ENCODE assay signal across 17 cellular contexts in genomic region chr5:66179297-66180051, GRCh38.
"Had no signal": no experiment of that assay in that cellular context is flagged by ENCODE, and none has a peak within 500 bp of the region (broad histone marks: within the 10 kb centered on the region; RNA-seq: fewer than 3 reads in every experiment).

No MANE protein-coding gene starts in this region.

- H3K27me3 ChIP-seq: cardiac muscle cell, foreskin keratinocyte, left lung, right lobe of liver, testis, upper lobe of left lung had no signal

- H3K36me3 ChIP-seq: prostate gland had no signal

- DNase-seq: activated CD4-positive, CD25-positive, alpha-beta regulatory T cell treated with anti-CD3 and anti-CD28 coated beads, Interleukin-2, amount 50 U/mL, for 72 hours; activated naive CD4-positive, alpha-beta T cell treated with anti-CD3 and anti-CD28 coated beads, Interleukin-2, amount 10 ng/mL, durations not matched to agents 7 days and 5 days; endodermal cell; foreskin keratinocyte; left lung; right lobe of liver; small intestine; stimulated activated CD4-positive, alpha-beta T cell treated with anti-CD3 and anti-CD28 coated beads, Interleukin-15, amount 100 ng/mL, for 24 hours; stimulated activated CD4-positive, alpha-beta T cell treated with anti-CD3 and anti-CD28 coated beads, Interleukin-2, amount 100 ng/mL, for 48 hours; T-helper 17 cell; testis; upper lobe of left lung had no signal

- H3K27ac Mint-ChIP-seq: activated naive CD4-positive, alpha-beta T cell treated with anti-CD3 and anti-CD28 coated beads, Interleukin-2, amount 10 ng/mL, durations not matched to agents 7 days and 5 days; endodermal cell; T-helper 17 cell had no signal

- H3K27me3 Mint-ChIP-seq: activated naive CD4-positive, alpha-beta T cell treated with anti-CD3 and anti-CD28 coated beads, Interleukin-2, amount 10 ng/mL, durations not matched to agents 7 days and 5 days; stimulated activated naive CD8-positive, alpha-beta T cell treated with anti-CD3 and anti-CD28 coated beads, Interleukin-15, Interleukin-2, amounts not matched to agents 100 ng/mL and 50 ng/mL, for 24 hours; T-helper 17 cell had no signal

- H3K27ac ChIP-seq: cardiac muscle cell, epithelial cell of prostate, foreskin keratinocyte, left lung, prostate gland, right lobe of liver, testis, upper lobe of left lung, VCaP had no signal

- H3K4me3 ChIP-seq: cardiac muscle cell, left lung, prostate gland, right lobe of liver, testis, upper lobe of left lung had no signal

- H3K4me1 Mint-ChIP-seq: endodermal cell, T-helper 17 cell had no signal

- H3K9me3 ChIP-seq: left lung, prostate gland, right lobe of liver, testis, upper lobe of left lung had no signal

- ATAC-seq: foreskin keratinocyte, left lung, right lobe of liver, T-helper 17 cell had no signal

- H3K9me3 Mint-ChIP-seq: activated naive CD4-positive, alpha-beta T cell treated with anti-CD3 and anti-CD28 coated beads, Interleukin-2, amount 10 ng/mL, durations not matched to agents 7 days and 5 days; endodermal cell; stimulated activated naive CD8-positive, alpha-beta T cell treated with anti-CD3 and anti-CD28 coated beads, Interleukin-15, Interleukin-2, amounts not matched to agents 100 ng/mL and 50 ng/mL, for 24 hours had no signal

- H3K4me1 ChIP-seq: foreskin keratinocyte, left lung, prostate gland, right lobe of liver, testis, upper lobe of left lung had no signal

- H3K4me3 Mint-ChIP-seq: activated naive CD4-positive, alpha-beta T cell treated with anti-CD3 and anti-CD28 coated beads, Interleukin-2, amount 10 ng/mL, durations not matched to agents 7 days and 5 days; endodermal cell; stimulated activated naive CD8-positive, alpha-beta T cell treated with anti-CD3 and anti-CD28 coated beads, Interleukin-15, Interleukin-2, amounts not matched to agents 100 ng/mL and 50 ng/mL, for 24 hours; T-helper 17 cell had no signal
